Comparison of ENCODE assay signal across 34 cellular contexts in the genomic region with DNA sequence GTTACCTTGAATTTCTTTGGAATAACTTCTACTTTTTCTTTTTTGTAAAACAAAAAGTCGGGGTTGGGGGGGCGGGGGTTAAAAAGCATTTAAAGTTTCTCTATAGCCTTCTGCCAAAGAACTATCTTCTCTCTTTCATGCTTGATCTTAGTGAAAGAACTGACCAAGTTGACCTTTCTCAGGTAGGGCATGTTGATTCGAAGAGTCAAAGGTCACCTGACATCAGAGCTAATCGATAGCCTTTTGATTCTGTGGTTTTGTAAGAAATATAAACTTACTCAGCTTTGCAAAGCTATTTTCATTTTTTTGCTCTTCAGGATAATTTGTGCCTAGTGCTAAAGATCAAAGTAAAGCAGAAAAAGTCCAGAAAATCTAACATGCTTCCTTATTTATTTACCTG.
"Had no signal": no experiment of that assay in that cellular context is flagged by ENCODE, and none has a peak within 500 bp of the region (broad histone marks: within the 10 kb centered on the region; RNA-seq: fewer than 3 reads in every experiment).

No MANE protein-coding gene starts in this region.

- H3K36me3 ChIP-seq: MG63 had no signal

- H3K27ac ChIP-seq: KMS-11 had no signal

- H3K9me3 ChIP-seq: MG63 had no signal

- H3K4me2 ChIP-seq: KMS-11 had no signal

- DNase-seq: Karpas-422, KG1, MG63, MM.1S, MV-4-11, NCI-H1048, NCI-H1092, NCI-H1092 treated with DMSO at 0.1 percent for 48 hours, NCI-H1105, NCI-H1105 treated with DMSO at 0.1 percent for 48 hours, NCI-H1417, NCI-H1417 treated with DMSO at 0.1 percent for 48 hours, NCI-H1436, NCI-H1436 treated with DMSO at 0.1 percent for 48 hours, NCI-H146, NCI-H1694, NCI-H1694 treated with DMSO at 0.1 percent for 48 hours, NCI-H187, NCI-H187 treated with DMSO at 0.1 percent for 48 hours, NCI-H1930, NCI-H2029, NCI-H2029 treated with DMSO at 0.1 percent for 48 hours, NCI-H2081, NCI-H2081 treated with DMSO at 0.1 percent for 48 hours, NCI-H2107, NCI-H2171, NCI-H2171 treated with DMSO at 0.1 percent for 48 hours, NCI-H2227 treated with DMSO at 0.1 percent for 48 hours, NCI-H226, NCI-H345, NCI-H446, NCI-H446 treated with DMSO at 0.1 percent for 48 hours, NCI-H510A had no signal

- H3K27me3 ChIP-seq: MG63 had no signal

- H3K9ac ChIP-seq: KMS-11 had no signal

- H3K4me3 ChIP-seq: MG63 had no signal
